In genomic region chr6:169779896-169780295, GRCh38 we compare ENCODE assay signal across 1 cellular context.
TF ChIP-seq lines count a peak whose summit lies in the region.

No MANE protein-coding gene starts in this region.

TF ChIP-seq in IMR-90, 13 proteins besides CTCF, POLR2A, EP300 and RAD21:
- no peak for TF ChIP-seq ELK1 (IDR thresholded peaks at IDR 0.05; ENCODE audit: borderline replicate concordance, low read depth, low read length)
- TF ChIP-seq BHLHE40 (IDR thresholded peaks at IDR 0.05; ENCODE audit: low read depth, low read length): no peak
- no peak for TF ChIP-seq MAZ (IDR thresholded peaks at IDR 0.05; ENCODE audit: borderline replicate concordance, low read depth, low read length)
- no peak for TF ChIP-seq USF2 (IDR thresholded peaks at IDR 0.05; ENCODE audit: low read depth, low read length)
- no peak for TF ChIP-seq SMC3 (IDR thresholded peaks at IDR 0.05; ENCODE audit: low read depth, low read length)
- TF ChIP-seq NFE2L2 (IDR thresholded peaks at IDR 0.05; ENCODE audit: low read depth, low read length): no peak
